ENCODE assay signal across 8 cellular contexts in genomic region chr1:156659994-156660751, GRCh38. TPM values are rescaled to one million over a fixed set of nuclear protein-coding genes. Genes with fewer than 3 reads are reported as not detected.
A peak's percentile ranks its signal among the peaks of the same experiment; 100 is the strongest.
DNase-seq lines count a peak whose midpoint lies in the region; ATAC-seq and TF ChIP-seq lines count a peak whose summit lies in the region.

No MANE protein-coding gene starts in this region.

- peaks cover 1% of the 10 kb centered on the region for H3K36me3 Mint-ChIP-seq in T-helper 1 cell treated with Interleukin-12 subunit alpha and Interleukin-12 subunit beta and Interleukin-4 antibody, amounts not matched to agents 30 μg/mL and 1 μg/mL, for 36 hours (ENCODE audit: low read depth)

- H3K27me3 Mint-ChIP-seq in T-helper 1 cell treated with Interleukin-12 subunit alpha and Interleukin-12 subunit beta and Interleukin-4 antibody, amounts not matched to agents 30 μg/mL and 1 μg/mL, for 36 hours (ENCODE audit: low read depth) = peaks cover 29% of the 10 kb centered on the region

- H3K27me3 ChIP-seq in GM06990 (replicated peaks; ENCODE audit: control insufficient read depth, insufficient read depth, low read length) (no peaks in the 10 kb centered on the region), uterus (no peaks in the 10 kb centered on the region)

- no peaks in the 10 kb centered on the region for H3K9me3 Mint-ChIP-seq in T-helper 1 cell treated with Interleukin-12 subunit alpha and Interleukin-12 subunit beta and Interleukin-4 antibody, amounts not matched to agents 30 μg/mL and 1 μg/mL, for 36 hours

- peak overlapping the region; percentile 88 for H3K4me3 Mint-ChIP-seq in T-helper 1 cell treated with Interleukin-12 subunit alpha and Interleukin-12 subunit beta and Interleukin-4 antibody, amounts not matched to agents 30 μg/mL and 1 μg/mL, for 36 hours

- DNase-seq in GM06990 (ENCODE audit: extremely low read depth, insufficient read length) (peak; percentile 94), NCI-H1694 (lab: John Stamatoyannopoulos, UW) (peak; percentile 95), amniotic stem cell (lab: John Stamatoyannopoulos, UW) (peak; percentile 97), left ventricle myocardium superior (peak; percentile 98), putamen (ENCODE audit: low spot score) (peak; percentile 94), uterus (peak; percentile 98)

- peak overlapping the region; percentile 66 for H3K4me3 ChIP-seq in GM06990 (replicated peaks; ENCODE audit: low read depth, low read length)
- no peak overlapping the region for H3K4me3 ChIP-seq in uterus

- peaks cover 40% of the 10 kb centered on the region for H3K4me1 Mint-ChIP-seq in T-helper 1 cell treated with Interleukin-12 subunit alpha and Interleukin-12 subunit beta and Interleukin-4 antibody, amounts not matched to agents 30 μg/mL and 1 μg/mL, for 36 hours (ENCODE audit: low read depth)

- ATAC-seq in HG02763 (IDR thresholded peaks at IDR 0.05; ENCODE audit: unreplicated experiment) = peak; percentile 63
- ATAC-seq in left ventricle myocardium superior = peak; percentile 81

- peak overlapping the region; percentile 93 for H3K27ac Mint-ChIP-seq in T-helper 1 cell treated with Interleukin-12 subunit alpha and Interleukin-12 subunit beta and Interleukin-4 antibody, amounts not matched to agents 30 μg/mL and 1 μg/mL, for 36 hours

- H3K27ac ChIP-seq in uterus = peak overlapping the region; percentile 87 to 89

- H3K9me3 ChIP-seq in uterus = no peaks in the 10 kb centered on the region

- peak; percentile 100 for TF ChIP-seq CTCF in GM06990 (IDR thresholded peaks at IDR 0.05; ENCODE audit: insufficient read depth, low read length, poor library complexity, severe bottlenecking)
- peak; percentile 99 to 100 (median 100) for TF ChIP-seq CTCF in uterus (IDR thresholded peaks at IDR 0.05)

- intact Hi-C loops in left ventricle myocardium superior (cut with micrococcal nuclease) = no loop called here
- intact Hi-C loops in uterus (cut with DNase I; ENCODE audit: low total_unique reads) = no loop called here

- no peaks in the 10 kb centered on the region for H3K36me3 ChIP-seq in GM06990 (ENCODE audit: control insufficient read depth, insufficient read depth, low read length)
- no peaks in the 10 kb centered on the region for H3K36me3 ChIP-seq in uterus

- TF ChIP-seq POLR2A in uterus (IDR thresholded peaks at IDR 0.05) = peak in 1 of 2 donors; percentile 29

- peaks cover 13 to 28% of the 10 kb centered on the region in 2 donors for H3K4me1 ChIP-seq in uterus

RNA-seq across cellular contexts. Expression of gene NES, which starts 17.0 kb away (rescaled TPM):
- 94.7 TPM for total RNA-seq in left ventricle myocardium superior
- total RNA-seq in uterus = 10 to 100 TPM in 3 of 4 donors, 1 to 10 TPM in 1; 9.7 to 70.9 (median 34.5) TPM

RNA-seq across cellular contexts. Expression of gene BCAN, which starts 18.3 kb away (rescaled TPM):
- total RNA-seq in left ventricle myocardium superior = 0.52 TPM
- total RNA-seq in uterus = 1 to 10 TPM in 3 of 4 donors, not detected in 1; 2.3 to 3.0 (median 2.8) TPM

RNA-seq across cellular contexts. Expression of gene HAPLN2, which starts 41.0 kb away (rescaled TPM):
- total RNA-seq in left ventricle myocardium superior (1.5 TPM), uterus (1 to 10 TPM in 1 of 4 donors, under 1 TPM in 1, not detected in 2; 0.77 to 3.9 TPM)

RNA-seq across cellular contexts. Expression of gene CRABP2, which starts 45.2 kb away (rescaled TPM):
- 0.74 TPM for total RNA-seq in left ventricle myocardium superior
- 10 to 100 TPM in 3 of 4 donors, not detected in 1; 11.0 to 71.5 (median 14.3) TPM for total RNA-seq in uterus

RNA-seq across cellular contexts. Expression of gene GPATCH4, which starts 58.9 kb away (rescaled TPM):
- total RNA-seq in left ventricle myocardium superior (14.1 TPM), uterus (10 to 100 TPM in 3 of 4 donors, 1 to 10 TPM in 1; 2.3 to 31.6 (median 19.8) TPM)
